1 cellular context compared by ENCODE assay signal in the genomic region with DNA sequence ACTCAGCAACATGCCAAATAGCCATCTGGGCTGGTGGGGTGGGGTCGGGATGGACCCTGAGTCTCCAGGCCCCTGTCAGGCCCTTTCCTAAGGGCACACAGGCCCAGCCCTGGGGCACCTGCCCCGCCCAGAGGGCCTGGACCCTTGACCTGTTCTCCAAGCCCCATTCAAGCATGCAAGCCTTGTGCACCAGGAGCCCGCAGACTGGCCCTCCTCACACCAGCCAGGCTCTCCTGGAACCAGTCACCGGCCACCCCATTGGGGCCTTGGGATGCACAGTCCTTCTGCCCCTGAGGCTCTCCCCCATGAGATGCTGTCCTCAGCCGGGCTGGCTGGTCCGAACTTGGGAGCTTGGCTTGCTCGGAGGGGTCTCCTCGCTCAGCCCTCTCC.
TF ChIP-seq lines count a peak whose summit lies in the region.

No MANE protein-coding gene starts in this region.

TF ChIP-seq in HepG2, 621 proteins besides CTCF, POLR2A, EP300 and RAD21:
- TF ChIP-seq, protein P1, sequence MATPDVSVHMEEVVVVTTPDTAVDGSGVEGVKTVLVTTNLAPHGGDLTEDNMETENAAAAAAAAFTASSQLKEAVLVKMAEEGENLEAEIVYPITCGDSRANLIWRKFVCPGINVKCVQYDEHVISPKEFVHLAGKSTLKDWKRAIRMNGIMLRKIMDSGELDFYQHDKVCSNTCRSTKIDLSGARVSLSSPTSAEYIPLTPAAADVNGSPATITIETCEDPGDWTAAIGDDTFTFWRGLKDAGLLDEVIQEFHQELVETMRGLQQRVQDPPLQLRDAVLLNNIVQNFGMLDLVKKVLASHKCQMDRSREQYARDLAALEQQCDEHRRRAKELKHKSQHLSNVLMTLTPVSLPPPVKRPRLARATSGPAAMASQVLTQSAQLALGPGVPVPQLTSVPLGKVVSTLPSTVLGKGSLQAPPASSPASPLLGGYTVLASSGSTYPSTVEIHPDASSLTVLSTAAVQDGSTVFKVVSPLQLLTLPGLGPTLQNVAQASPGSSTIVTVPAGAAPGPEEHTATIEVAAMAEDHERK (CRISPR knock-in tag; IDR thresholded peaks at IDR 0.05; ENCODE audit: low read depth) = no peak
- peak; percentile 10; the same call in 1 of the 2 replicates for TF ChIP-seq SP5 (CRISPR knock-in tag; IDR thresholded peaks at IDR 0.05; ENCODE audit: borderline replicate concordance, low read depth)
